1 cellular context compared by ENCODE assay signal in genomic region chr19:19460761-19461265, GRCh38.
TF ChIP-seq lines count a peak whose summit lies in the region.

No MANE protein-coding gene starts in this region.

TF ChIP-seq in HEK293, 187 proteins besides CTCF, POLR2A, EP300 and RAD21 (continued from another document):
- TF ChIP-seq EGR2 (tag by site-specific recombination; IDR thresholded peaks at IDR 0.05; ENCODE audit: low read depth) (0 out of 2 replicates have a peak, but pooled peaks have one; percentile 11), ZNF391 (tag by site-specific recombination; IDR thresholded peaks at IDR 0.05; ENCODE audit: borderline replicate concordance, low read depth) (no peak), ZNF223 (tag by site-specific recombination; IDR thresholded peaks at IDR 0.05) (no peak), ZNF670 (tag by site-specific recombination; IDR thresholded peaks at IDR 0.05; ENCODE audit: low read depth) (no peak), ZNF621 (tag by site-specific recombination; IDR thresholded peaks at IDR 0.05) (no peak), ZNF121 (tag by site-specific recombination; IDR thresholded peaks at IDR 0.05) (no peak), YY2 (tag by site-specific recombination; IDR thresholded peaks at IDR 0.05) (no peak), ZNF10 (tag by site-specific recombination; IDR thresholded peaks at IDR 0.05) (no peak), ZNF501 (tag by site-specific recombination; IDR thresholded peaks at IDR 0.05) (no peak), ZNF211 (tag by site-specific recombination; IDR thresholded peaks at IDR 0.05; ENCODE audit: low read depth) (no peak), ZBTB21 (tag by site-specific recombination; IDR thresholded peaks at IDR 0.05) (no peak), OVOL3 (tag by site-specific recombination; IDR thresholded peaks at IDR 0.05) (no peak), ZNF658 (tag by site-specific recombination; IDR thresholded peaks at IDR 0.05) (no peak)
- TF ChIP-seq, protein P1, sequence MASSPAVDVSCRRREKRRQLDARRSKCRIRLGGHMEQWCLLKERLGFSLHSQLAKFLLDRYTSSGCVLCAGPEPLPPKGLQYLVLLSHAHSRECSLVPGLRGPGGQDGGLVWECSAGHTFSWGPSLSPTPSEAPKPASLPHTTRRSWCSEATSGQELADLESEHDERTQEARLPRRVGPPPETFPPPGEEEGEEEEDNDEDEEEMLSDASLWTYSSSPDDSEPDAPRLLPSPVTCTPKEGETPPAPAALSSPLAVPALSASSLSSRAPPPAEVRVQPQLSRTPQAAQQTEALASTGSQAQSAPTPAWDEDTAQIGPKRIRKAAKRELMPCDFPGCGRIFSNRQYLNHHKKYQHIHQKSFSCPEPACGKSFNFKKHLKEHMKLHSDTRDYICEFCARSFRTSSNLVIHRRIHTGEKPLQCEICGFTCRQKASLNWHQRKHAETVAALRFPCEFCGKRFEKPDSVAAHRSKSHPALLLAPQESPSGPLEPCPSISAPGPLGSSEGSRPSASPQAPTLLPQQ (tag by site-specific recombination; IDR thresholded peaks at IDR 0.05), result no peak
